ENCODE assay signal across 15 cellular contexts in the genomic region with DNA sequence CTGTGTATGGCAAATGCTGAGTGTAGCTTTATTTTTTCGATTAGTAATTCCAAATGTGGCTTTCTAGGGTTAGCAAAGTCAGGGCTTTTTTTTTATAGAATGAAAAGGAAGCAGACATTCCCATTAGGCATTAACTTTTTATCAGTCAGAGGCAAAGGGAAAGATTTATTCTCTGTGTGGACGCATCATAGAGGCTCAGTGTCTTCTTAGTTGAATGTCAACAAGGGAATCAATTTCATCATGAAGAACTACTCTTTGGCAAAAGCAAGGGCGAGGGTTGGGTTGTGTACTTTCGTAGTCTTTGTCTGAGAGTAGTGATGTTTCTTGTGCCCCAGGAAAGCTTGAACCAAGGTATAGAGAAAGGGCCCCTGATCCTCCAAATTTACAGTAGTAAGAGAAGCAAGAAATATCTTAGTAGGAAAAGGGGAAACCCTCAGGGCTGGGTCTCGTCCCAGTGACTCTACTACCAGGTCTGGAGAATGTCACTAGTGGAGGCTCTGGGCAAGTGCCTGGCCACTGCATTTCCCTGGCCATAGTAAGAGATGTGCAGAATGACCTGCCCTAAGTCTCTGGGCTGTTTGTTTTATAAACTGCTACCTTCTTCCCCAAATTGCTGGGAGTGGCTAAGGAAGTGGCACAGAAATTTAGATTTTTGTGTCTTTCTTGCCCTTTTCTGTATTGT. TPM values are rescaled to one million over a fixed set of nuclear protein-coding genes. Genes with fewer than 3 reads are reported as not detected.
DNase-seq lines count a peak whose midpoint lies in the region; ATAC-seq and TF ChIP-seq lines count a peak whose summit lies in the region.
"Had no signal": no experiment of that assay in that cellular context is flagged by ENCODE, and none has a peak within 500 bp of the region (broad histone marks: within the 10 kb centered on the region; RNA-seq: fewer than 3 reads in every experiment).

No MANE protein-coding gene starts in this region.

- H3K36me3 Mint-ChIP-seq in Calu3 (ENCODE audit: insufficient read depth, unreplicated experiment), result peaks cover 8% of the 10 kb centered on the region
- no peaks in the 10 kb centered on the region for H3K36me3 Mint-ChIP-seq in brain
- no peaks in the 10 kb centered on the region for H3K36me3 Mint-ChIP-seq in activated CD8-positive, alpha-beta T cell treated with anti-CD3 and anti-CD28 coated beads, Interleukin-2, amount 10 ng/mL, durations not matched to agents 7 days and 5 days (ENCODE audit: low read depth)

- WGBS in right lobe of liver (ENCODE audit: insufficient coverage, low coverage, low lambda C conversion rate, missing lambda C conversion rate), result 12% methylated on average over 4 of the region's 5 CpGs

- TF ChIP-seq POLR2A in right lobe of liver (IDR thresholded peaks at IDR 0.05), result no peak

- no peaks in the 10 kb centered on the region for H3K9me3 Mint-ChIP-seq in Calu3 (ENCODE audit: low read depth, unreplicated experiment)
- H3K9me3 Mint-ChIP-seq in brain, result peaks cover 0 to 2% (median 0%) of the 10 kb centered on the region in 5 experiments
- H3K9me3 Mint-ChIP-seq in activated CD8-positive, alpha-beta T cell treated with anti-CD3 and anti-CD28 coated beads, Interleukin-2, amount 10 ng/mL, durations not matched to agents 7 days and 5 days (ENCODE audit: insufficient read depth), result no peaks in the 10 kb centered on the region
- H3K9me3 Mint-ChIP-seq: activated CD8-positive, alpha-beta T cell treated with anti-CD3 and anti-CD28 coated beads for 36 hours had no signal

- H3K36me3 ChIP-seq in right lobe of liver (no peaks in the 10 kb centered on the region), skeletal muscle tissue (ENCODE audit: control insufficient read depth in 3 of 3, insufficient read depth in 3 of 3, low read length in 3 of 3) (no peaks in the 10 kb centered on the region)

- peak overlapping the region; percentile 33 to 66 (median 45) for H3K27ac ChIP-seq in right lobe of liver
- peak overlapping the region; percentile 65 for H3K27ac ChIP-seq in skeletal muscle tissue (ENCODE audit: low read depth, low read length)

- no peaks in the 10 kb centered on the region for H3K27me3 ChIP-seq in right lobe of liver
- H3K27me3 ChIP-seq in skeletal muscle tissue (ENCODE audit: control insufficient read depth in 3 of 3, insufficient read depth in 3 of 3, low read length in 3 of 3), result no peaks in the 10 kb centered on the region

- H3K27me3 Mint-ChIP-seq in Calu3 (ENCODE audit: unreplicated experiment) (no peaks in the 10 kb centered on the region), brain (no peaks in the 10 kb centered on the region)
- no peaks in the 10 kb centered on the region for H3K27me3 Mint-ChIP-seq in activated CD8-positive, alpha-beta T cell treated with anti-CD3 and anti-CD28 coated beads, Interleukin-2, amount 10 ng/mL, durations not matched to agents 7 days and 5 days (ENCODE audit: low read depth)
- H3K27me3 Mint-ChIP-seq: activated CD8-positive, alpha-beta T cell treated with anti-CD3 and anti-CD28 coated beads for 36 hours had no signal

- intact Hi-C loops in Calu3 (cut with micrococcal nuclease; ENCODE audit: unreplicated experiment) (loop anchor here (5.0 kb wide), 1 partner anchor 67 kb away; no protein-coding TSS in a partner anchor), right lobe of liver (cut with DNase I) (no loop called here)

- H3K4me1 Mint-ChIP-seq in Calu3 (ENCODE audit: low read depth, unreplicated experiment) (peaks cover 85% of the 10 kb centered on the region), brain (peaks cover 97% of the 10 kb centered on the region)
- H3K4me1 Mint-ChIP-seq in activated CD8-positive, alpha-beta T cell treated with anti-CD3 and anti-CD28 coated beads, Interleukin-2, amount 10 ng/mL, durations not matched to agents 7 days and 5 days (ENCODE audit: low read depth), result no peaks in the 10 kb centered on the region

- H3K4me3 ChIP-seq in right lobe of liver, result no peak overlapping the region
- H3K4me3 ChIP-seq in skeletal muscle tissue (ENCODE audit: low read length in 3 of 3), result no peak overlapping the region

- H3K9me3 ChIP-seq in right lobe of liver, result no peaks in the 10 kb centered on the region
- no peaks in the 10 kb centered on the region for H3K9me3 ChIP-seq in skeletal muscle tissue (ENCODE audit: control insufficient read depth in 3 of 3, low read length in 3 of 3)

- peak overlapping the region; percentile 86 for H3K27ac Mint-ChIP-seq in Calu3 (ENCODE audit: unreplicated experiment)
- peak overlapping the region; percentile 21 to 95 (median 89) for H3K27ac Mint-ChIP-seq in brain
- H3K27ac Mint-ChIP-seq in activated CD8-positive, alpha-beta T cell treated with anti-CD3 and anti-CD28 coated beads, Interleukin-2, amount 10 ng/mL, durations not matched to agents 7 days and 5 days, result no peak overlapping the region
- H3K27ac Mint-ChIP-seq: activated CD8-positive, alpha-beta T cell treated with anti-CD3 and anti-CD28 coated beads for 36 hours had no signal

- no peak for TF ChIP-seq CTCF in Calu3 (IDR thresholded peaks at IDR 0.05; ENCODE audit: unreplicated experiment)
- TF ChIP-seq CTCF in brain (conservative IDR thresholded peaks at IDR 0.05), result no peak
- no peak for TF ChIP-seq CTCF in right lobe of liver (IDR thresholded peaks at IDR 0.05)

- CTCF ChIA-PET in Calu3 (lab: Charles Lee), result interaction anchor here (0.6 to 1.3 kb wide), 7 partner anchors 9 to 111 kb away, joined by 3 to 9 read pairs (median 4); no protein-coding TSS in a partner anchor
- CTCF ChIA-PET in activated CD8-positive, alpha-beta T cell treated with anti-CD3 and anti-CD28 coated beads, Interleukin-2, amount 10 ng/mL, durations not matched to agents 7 days and 5 days (lab: Charles Lee), result interaction anchor here (0.9 to 1.5 kb wide), 2 partner anchors 9 to 16 kb away, joined by 4 to 8 read pairs; no protein-coding TSS in a partner anchor

- DNase-seq in Calu3, result no peak
- no peak for DNase-seq in right lobe of liver
- no peak for DNase-seq in activated CD8-positive, alpha-beta T cell treated with anti-CD3 and anti-CD28 coated beads, Interleukin-2, amount 10 ng/mL, durations not matched to agents 7 days and 5 days
- DNase-seq: activated CD8-positive, alpha-beta T cell treated with anti-CD3 and anti-CD28 coated beads for 36 hours; activated naive CD4-positive, alpha-beta T cell treated with Interleukin-2 at 50 U/mL for 16 hours; GOT3; left colon; NCI-H1436 treated with DMSO at 0.1 percent for 48 hours; NCI-H524 treated with DMSO at 0.1 percent for 48 hours; T1000 had no signal

- no peak overlapping the region for H3K9ac ChIP-seq in skeletal muscle tissue (ENCODE audit: low read depth in 1 of 3, low read length in 3 of 3)

- no TSS peak for BruUV-seq in Calu3 (replicated peaks; lab: Mats Ljungman, UMichigan)

- POLR2A ChIA-PET in activated CD8-positive, alpha-beta T cell treated with anti-CD3 and anti-CD28 coated beads, Interleukin-2, amount 10 ng/mL, durations not matched to agents 7 days and 5 days (lab: Charles Lee), result interaction anchor here (0.6 kb wide), 1 partner anchor 61 kb away, joined by 3 read pairs; no protein-coding TSS in a partner anchor

- H3K4me1 ChIP-seq in right lobe of liver (peaks cover 5 to 98% (median 37%) of the 10 kb centered on the region in 4 donors), skeletal muscle tissue (ENCODE audit: control insufficient read depth in 3 of 3, insufficient read depth in 3 of 3, low read length in 3 of 3) (peaks cover 55 to 66% (median 61%) of the 10 kb centered on the region in 3 donors)

- ATAC-seq in right lobe of liver (peak; percentile 43 to 63 (median 57)), GM18907 (IDR thresholded peaks at IDR 0.05; ENCODE audit: unreplicated experiment) (no peak), HG03457 (IDR thresholded peaks at IDR 0.05; ENCODE audit: unreplicated experiment) (no peak), GM21737 (IDR thresholded peaks at IDR 0.05; ENCODE audit: unreplicated experiment) (no peak)
- no peak for ATAC-seq in activated CD8-positive, alpha-beta T cell treated with anti-CD3 and anti-CD28 coated beads, Interleukin-2, amount 10 ng/mL, durations not matched to agents 7 days and 5 days
- ATAC-seq: activated CD8-positive, alpha-beta T cell treated with anti-CD3 and anti-CD28 coated beads for 36 hours; left colon had no signal

- H3K4me3 Mint-ChIP-seq in Calu3 (ENCODE audit: low read depth, unreplicated experiment) (peak overlapping the region; percentile 51), brain (peak overlapping the region in 2 of 5 experiments; percentile 26 to 28)
- no peak overlapping the region for H3K4me3 Mint-ChIP-seq in activated CD8-positive, alpha-beta T cell treated with anti-CD3 and anti-CD28 coated beads, Interleukin-2, amount 10 ng/mL, durations not matched to agents 7 days and 5 days
- H3K4me3 Mint-ChIP-seq: activated CD8-positive, alpha-beta T cell treated with anti-CD3 and anti-CD28 coated beads for 36 hours had no signal

RNA-seq across cellular contexts. Expression of gene MACF1, which starts 30.0 kb away (rescaled TPM):
- total RNA-seq in Calu3 (2022) (701 and 705 TPM in 2 replicates), right lobe of liver (100 to 1,000 TPM in 3 of 6 experiments, 10 to 100 TPM in 3; 78.4 to 141 (median 100) TPM), skeletal muscle tissue (226 TPM)
- polyA plus RNA-seq in brain (ENCODE audit: insufficient read depth, low read depth, low replicate concordance), result 79.3 TPM
- 100 to 1,000 TPM; 353 to 366 TPM for total RNA-seq in activated CD8-positive, alpha-beta T cell treated with anti-CD3 and anti-CD28 coated beads, Interleukin-2, amount 10 ng/mL, durations not matched to agents 7 days and 5 days

Comparison
In these comparisons a context has a peak if more than half of its experiments do, and no peak if none do; other contexts are left out.
1. ATAC-seq: peak in right lobe of liver (4 of 4); none in activated CD8-positive, alpha-beta T cell treated with anti-CD3 and anti-CD28 coated beads, Interleukin-2, amount 10 ng/mL, durations not matched to agents 7 days and 5 days (single experiment), GM18907 (single experiment), HG03457 (single experiment) and GM21737 (single experiment).